ENCODE assay signal across 8 cellular contexts in the genomic region with DNA sequence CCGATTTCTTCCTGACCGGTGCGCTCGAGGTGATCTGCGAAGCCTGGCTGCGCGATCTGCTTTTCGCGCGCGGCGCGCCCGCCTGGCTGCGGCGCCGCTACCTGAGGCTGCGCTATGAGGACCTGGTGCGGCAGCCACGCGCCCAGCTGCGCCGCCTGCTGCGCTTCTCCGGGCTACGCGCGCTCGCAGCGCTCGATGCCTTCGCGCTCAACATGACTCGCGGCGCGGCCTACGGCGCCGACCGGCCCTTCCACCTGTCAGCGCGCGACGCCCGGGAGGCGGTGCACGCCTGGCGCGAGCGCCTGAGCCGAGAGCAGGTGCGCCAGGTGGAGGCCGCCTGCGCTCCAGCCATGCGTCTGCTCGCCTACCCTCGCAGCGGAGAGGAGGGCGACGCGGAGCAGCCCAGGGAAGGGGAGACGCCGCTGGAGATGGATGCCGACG. TPM values are rescaled to one million over a fixed set of nuclear protein-coding genes. Genes with fewer than 3 reads are reported as not detected.
DNase-seq lines count a peak whose midpoint lies in the region; ATAC-seq and TF ChIP-seq lines count a peak whose summit lies in the region.

No MANE protein-coding gene starts in this region.

- peak overlapping the region; percentile 93 for H3K27ac ChIP-seq in left ventricle myocardium inferior (replicated peaks)
- no peak overlapping the region for H3K27ac ChIP-seq in smooth muscle cell (ENCODE audit: low read depth)

- H3K9me3 ChIP-seq in left ventricle myocardium inferior (replicated peaks) (no peaks in the 10 kb centered on the region), smooth muscle cell (replicated peaks; ENCODE audit: low read depth) (no peaks in the 10 kb centered on the region)

- no peaks in the 10 kb centered on the region for H3K9me3 Mint-ChIP-seq in activated T-helper 2 cell treated with anti-CD3 and anti-CD28 coated beads, Interferon-gamma antibody, Interleukin-2, Interleukin-4, amounts not matched to agents 10 μg/mL and 5 μg/mL and 100 μg/mL, durations not matched to agents 14 hours and 24 hours and 36 hours

- no peak overlapping the region for H3K9ac ChIP-seq in smooth muscle cell (ENCODE audit: low read depth)

- H3F3A ChIP-seq in smooth muscle cell (ENCODE audit: low read depth): no peaks in the 10 kb centered on the region

- H3K4me1 ChIP-seq in left ventricle myocardium inferior (peaks cover 34% of the 10 kb centered on the region), smooth muscle cell (ENCODE audit: low read depth) (no peaks in the 10 kb centered on the region)

- peaks cover 37% of the 10 kb centered on the region for H3K4me1 Mint-ChIP-seq in activated T-helper 2 cell treated with anti-CD3 and anti-CD28 coated beads, Interferon-gamma antibody, Interleukin-2, Interleukin-4, amounts not matched to agents 10 μg/mL and 5 μg/mL and 100 μg/mL, durations not matched to agents 14 hours and 24 hours and 36 hours (ENCODE audit: low read depth)

- peak overlapping the region; percentile 66 for H3K4me3 Mint-ChIP-seq in activated T-helper 2 cell treated with anti-CD3 and anti-CD28 coated beads, Interferon-gamma antibody, Interleukin-2, Interleukin-4, amounts not matched to agents 10 μg/mL and 5 μg/mL and 100 μg/mL, durations not matched to agents 14 hours and 24 hours and 36 hours (ENCODE audit: low read depth)

- TF ChIP-seq CTCF in left ventricle myocardium inferior (IDR thresholded peaks at IDR 0.05; ENCODE audit: borderline replicate concordance) (peak; percentile 9), smooth muscle cell (IDR thresholded peaks at IDR 0.05; ENCODE audit: borderline replicate concordance, insufficient read depth, poor library complexity, severe bottlenecking) (no peak), omental fat pad (IDR thresholded peaks at IDR 0.05) (no peak)

- ATAC-seq in omental fat pad (ENCODE audit: low FRiP score): no peak

- H2AFZ ChIP-seq in smooth muscle cell (ENCODE audit: low read depth): no peak overlapping the region

- no peaks in the 10 kb centered on the region for H3K27me3 ChIP-seq in left ventricle myocardium inferior (ENCODE audit: low read depth)
- no peaks in the 10 kb centered on the region for H3K27me3 ChIP-seq in smooth muscle cell (ENCODE audit: low read depth)

- H4K20me1 ChIP-seq in smooth muscle cell (ENCODE audit: low read depth): peaks cover 6% of the 10 kb centered on the region

- H3K4me2 ChIP-seq in smooth muscle cell: peak overlapping the region; percentile 84

- WGBS in smooth muscle cell (ENCODE audit: low lambda C conversion rate): 31% methylated on average over 62 of the region's 66 CpGs

- DNase-seq in NCI-H82 (lab: John Stamatoyannopoulos, UW) (peak; percentile 50), NCI-H82 treated with DMSO at 0.1 percent for 48 hours (lab: John Stamatoyannopoulos, UW; ENCODE audit: unreplicated experiment) (no peak), NCI-H2171 treated with DMSO at 0.1 percent for 48 hours (lab: John Stamatoyannopoulos, UW) (peak; percentile 60), left ventricle myocardium inferior (peak; percentile 15), smooth muscle cell (lab: John Stamatoyannopoulos, UW; ENCODE audit: unreplicated experiment) (no peak), omental fat pad (ENCODE audit: low spot score) (no peak), hippocampal formation (lab: John Stamatoyannopoulos, UW) (no peak)
- DNase-seq in activated T-helper 2 cell treated with anti-CD3 and anti-CD28 coated beads, Interferon-gamma antibody, Interleukin-2, Interleukin-4, amounts not matched to agents 10 μg/mL and 5 μg/mL and 100 μg/mL, durations not matched to agents 14 hours and 24 hours and 36 hours (ENCODE audit: low spot score): peak; percentile 33

- H3K36me3 ChIP-seq in left ventricle myocardium inferior (no peaks in the 10 kb centered on the region), smooth muscle cell (ENCODE audit: low read depth) (no peaks in the 10 kb centered on the region)

- no peaks in the 10 kb centered on the region for H3K79me2 ChIP-seq in smooth muscle cell (ENCODE audit: low read depth)

- H3K27ac Mint-ChIP-seq in activated T-helper 2 cell treated with anti-CD3 and anti-CD28 coated beads, Interferon-gamma antibody, Interleukin-2, Interleukin-4, amounts not matched to agents 10 μg/mL and 5 μg/mL and 100 μg/mL, durations not matched to agents 14 hours and 24 hours and 36 hours: no peak overlapping the region

- H3K36me3 Mint-ChIP-seq in activated T-helper 2 cell treated with anti-CD3 and anti-CD28 coated beads, Interferon-gamma antibody, Interleukin-2, Interleukin-4, amounts not matched to agents 10 μg/mL and 5 μg/mL and 100 μg/mL, durations not matched to agents 14 hours and 24 hours and 36 hours (ENCODE audit: low read depth): peaks cover 14% of the 10 kb centered on the region

- intact Hi-C loops in activated T-helper 2 cell treated with anti-CD3 and anti-CD28 coated beads, Interferon-gamma antibody, Interleukin-2, Interleukin-4, amounts not matched to agents 10 μg/mL and 5 μg/mL and 100 μg/mL, durations not matched to agents 14 hours and 24 hours and 36 hours (cut with micrococcal nuclease): loop anchor here (10.0 kb wide), 1 partner anchor 220 kb away; no protein-coding TSS in a partner anchor
- intact Hi-C loops in left ventricle myocardium inferior (cut with micrococcal nuclease): loop anchor here (10.0 kb wide), 1 partner anchor 70 kb away; no protein-coding TSS in a partner anchor

- H3K4me3 ChIP-seq in left ventricle myocardium inferior (peak overlapping the region; percentile 82), smooth muscle cell (peak overlapping the region; percentile 57)

- H3K27me3 Mint-ChIP-seq in activated T-helper 2 cell treated with anti-CD3 and anti-CD28 coated beads, Interferon-gamma antibody, Interleukin-2, Interleukin-4, amounts not matched to agents 10 μg/mL and 5 μg/mL and 100 μg/mL, durations not matched to agents 14 hours and 24 hours and 36 hours (ENCODE audit: low read depth): no peaks in the 10 kb centered on the region

RNA-seq across cellular contexts. Expression of a gene that starts 1.4 kb away (rescaled TPM):
- 3.8 TPM in 2 replicates for total RNA-seq in activated T-helper 2 cell treated with anti-CD3 and anti-CD28 coated beads, Interferon-gamma antibody, Interleukin-2, Interleukin-4, amounts not matched to agents 10 μg/mL and 5 μg/mL and 100 μg/mL, durations not matched to agents 14 hours and 24 hours and 36 hours
- total RNA-seq in left ventricle myocardium inferior (15.9 TPM), smooth muscle cell (3.5 and 9.3 TPM in 2 replicates), omental fat pad (10 to 100 TPM; 12.5 to 48.7 (median 24.0) TPM)
- polyA plus RNA-seq in smooth muscle cell: 3.6 and 7.0 TPM in 2 replicates

RNA-seq across cellular contexts. Expression of a gene that starts 29.7 kb away (rescaled TPM):
- 2.4 and 2.5 TPM in 2 replicates for total RNA-seq in activated T-helper 2 cell treated with anti-CD3 and anti-CD28 coated beads, Interferon-gamma antibody, Interleukin-2, Interleukin-4, amounts not matched to agents 10 μg/mL and 5 μg/mL and 100 μg/mL, durations not matched to agents 14 hours and 24 hours and 36 hours
- 2.9 TPM for total RNA-seq in left ventricle myocardium inferior
- 3.5 and 4.0 TPM in 2 replicates for total RNA-seq in smooth muscle cell
- polyA plus RNA-seq in smooth muscle cell: 1.7 and 2.3 TPM in 2 replicates
- 1 to 10 TPM; 1.9 to 5.2 (median 2.5) TPM for total RNA-seq in omental fat pad

Comparison
In these comparisons a context has a peak if more than half of its experiments do, and no peak if none do; other contexts are left out.
1. DNase-seq: peak in NCI-H82 (single experiment), NCI-H2171 treated with DMSO at 0.1 percent for 48 hours (single experiment), activated T-helper 2 cell treated with anti-CD3 and anti-CD28 coated beads, Interferon-gamma antibody, Interleukin-2, Interleukin-4, amounts not matched to agents 10 μg/mL and 5 μg/mL and 100 μg/mL, durations not matched to agents 14 hours and 24 hours and 36 hours (single experiment) and left ventricle myocardium inferior (single experiment); none in NCI-H82 treated with DMSO at 0.1 percent for 48 hours (single experiment), smooth muscle cell (single experiment), omental fat pad (single experiment) and hippocampal formation (0 of 2).